ENCODE assay signal across 11 cellular contexts in genomic region chr5:95393279-95393678, GRCh38. TPM values are rescaled to one million over a fixed set of nuclear protein-coding genes. Genes with fewer than 3 reads are reported as not detected.
"Had no signal": no experiment of that assay in that cellular context is flagged by ENCODE, and none has a peak within 500 bp of the region (broad histone marks: within the 10 kb centered on the region; RNA-seq: fewer than 3 reads in every experiment).

No MANE protein-coding gene starts in this region.

- H3K27ac Mint-ChIP-seq: activated CD4-positive, alpha-beta T cell treated with anti-CD3 and anti-CD28 coated beads, Interleukin-2, amount 10 ng/mL, durations not matched to agents 7 days and 5 days; activated naive CD4-positive, alpha-beta T cell treated with anti-CD3 and anti-CD28 coated beads for 36 hours had no signal

- H3K27me3 ChIP-seq: suprapubic skin, upper lobe of left lung had no signal

- H3K36me3 ChIP-seq: suprapubic skin, upper lobe of left lung had no signal

- H3K9me3 Mint-ChIP-seq: central memory CD8-positive, alpha-beta T cell had no signal

- H3K4me3 ChIP-seq: suprapubic skin, upper lobe of left lung had no signal

- H3K27ac ChIP-seq: suprapubic skin, upper lobe of left lung had no signal

- H3K4me1 ChIP-seq: upper lobe of left lung had no signal

- H3K4me3 Mint-ChIP-seq: activated CD4-positive, alpha-beta T cell treated with anti-CD3 and anti-CD28 coated beads, Interleukin-2, amount 10 ng/mL, durations not matched to agents 7 days and 5 days; activated naive CD4-positive, alpha-beta T cell treated with anti-CD3 and anti-CD28 coated beads for 36 hours; central memory CD8-positive, alpha-beta T cell; endodermal cell had no signal

- H3K4me1 Mint-ChIP-seq: activated CD4-positive, alpha-beta T cell treated with anti-CD3 and anti-CD28 coated beads, Interleukin-2, amount 10 ng/mL, durations not matched to agents 7 days and 5 days; central memory CD8-positive, alpha-beta T cell had no signal

- DNase-seq: activated CD4-positive, alpha-beta T cell treated with anti-CD3 and anti-CD28 coated beads, Interleukin-2, amount 10 ng/mL, durations not matched to agents 7 days and 5 days; activated CD4-positive, CD25-positive, alpha-beta regulatory T cell; activated CD8-positive, alpha-beta memory T cell treated with anti-CD3 and anti-CD28 coated beads for 24 hours; activated naive CD4-positive, alpha-beta T cell treated with anti-CD3 and anti-CD28 coated beads for 36 hours; endodermal cell; stimulated activated CD4-positive, alpha-beta T cell treated with anti-CD3 and anti-CD28 coated beads, Interleukin-2, amount 100 ng/mL, for 48 hours; stimulated activated naive CD4-positive, alpha-beta T cell treated with Interleukin-2 at 50 U/mL for 16 hours; upper lobe of left lung had no signal

- H3K9me3 ChIP-seq: suprapubic skin, upper lobe of left lung had no signal

RNA-seq across cellular contexts. Expression of gene FAM81B, which starts 2.1 kb away (rescaled TPM):
- total RNA-seq: activated CD4-positive, alpha-beta T cell treated with anti-CD3 and anti-CD28 coated beads, Interleukin-2, amount 10 ng/mL, durations not matched to agents 7 days and 5 days; activated naive CD4-positive, alpha-beta T cell treated with anti-CD3 and anti-CD28 coated beads for 36 hours; endodermal cell; osteocyte; suprapubic skin had no signal
